ENCODE assay signal across 21 cellular contexts in genomic region chr5:104702212-104702611, GRCh38.
"Had no signal": no experiment of that assay in that cellular context is flagged by ENCODE, and none has a peak within 500 bp of the region (broad histone marks: within the 10 kb centered on the region; RNA-seq: fewer than 3 reads in every experiment).

No MANE protein-coding gene starts in this region.

- H3K27ac ChIP-seq: ascending aorta, body of pancreas, colonic mucosa had no signal

- H3K27me3 ChIP-seq: ascending aorta, body of pancreas, colonic mucosa had no signal

- DNase-seq: activated B cell treated with CpG ODN at 0.5 μM for 24 hours; activated CD4-positive, alpha-beta T cell treated with anti-CD3 and anti-CD28 coated beads for 1 hour; activated CD4-positive, alpha-beta T cell treated with anti-CD3 and anti-CD28 coated beads, Interleukin-2, amount 10 ng/mL, durations not matched to agents 24 days and 14 days; activated CD4-positive, alpha-beta T cell treated with anti-CD3 and anti-CD28 coated beads, Interleukin-2, amount 50 U/mL, for 48 hours; activated CD8-positive, alpha-beta memory T cell treated with anti-CD3 and anti-CD28 coated beads, Interleukin-2, amount 10 ng/mL, durations not matched to agents 7 days and 5 days; activated effector memory CD4-positive, alpha-beta T cell treated with Interleukin-2 at 50 U/mL for 16 hours; activated naive CD4-positive, alpha-beta T cell; activated T-cell treated with anti-CD3 and anti-CD28 coated beads, Interleukin-2, amount 50 U/mL, for 24 hours; amniotic stem cell; body of pancreas; colonic mucosa; NCI-H1048; NCI-H1417; NCI-H2029; NCI-H510A treated with DMSO at 0.1 percent for 48 hours; NCI-H69; SIG-M5; T-helper 17 cell; T-helper 9 cell had no signal

- H3K36me3 ChIP-seq: ascending aorta, colonic mucosa had no signal

- ATAC-seq: activated CD8-positive, alpha-beta memory T cell treated with anti-CD3 and anti-CD28 coated beads, Interleukin-2, amount 10 ng/mL, durations not matched to agents 7 days and 5 days; body of pancreas; T-helper 17 cell had no signal

- H3K4me3 ChIP-seq: ascending aorta, body of pancreas, colonic mucosa had no signal

- FAIRE-seq: RCC 7860 had no signal
